In the genomic region with DNA sequence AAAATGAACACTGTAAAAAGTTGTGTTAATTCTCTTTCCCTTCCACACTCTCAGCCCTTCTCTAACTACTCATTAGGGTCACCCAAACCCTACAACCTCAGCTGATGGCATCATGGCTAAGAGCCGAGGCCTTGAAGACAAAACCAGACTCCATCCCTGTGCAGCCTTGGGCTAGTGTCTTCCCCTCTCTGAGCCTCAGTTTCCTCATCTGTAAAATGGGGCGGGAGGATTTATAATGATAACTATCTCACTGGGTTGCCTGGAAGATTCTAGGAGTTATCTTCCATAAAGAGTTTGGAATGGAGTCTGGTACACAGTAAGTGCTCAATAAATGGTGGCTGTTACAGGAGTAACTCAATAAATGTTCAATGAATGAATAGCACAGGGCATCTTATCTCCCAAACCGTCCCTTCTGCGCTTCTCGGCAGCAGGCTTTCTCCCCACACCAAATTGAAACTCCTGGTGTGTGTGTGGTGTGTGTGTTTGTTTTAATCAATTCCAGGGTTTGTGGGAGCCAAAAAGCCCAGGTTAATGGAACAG, we compare ENCODE assay signal across 23 cellular contexts.
DNase-seq lines count a peak whose midpoint lies in the region; ATAC-seq, FAIRE-seq and TF ChIP-seq lines count a peak whose summit lies in the region.
"Had no signal": no experiment of that assay in that cellular context is flagged by ENCODE, and none has a peak within 500 bp of the region (broad histone marks: within the 10 kb centered on the region; RNA-seq: fewer than 3 reads in every experiment).

No MANE protein-coding gene starts in this region.

- H3K4me3 ChIP-seq in HepG2 (replicated peaks in 1 of 3; ENCODE audit: insufficient read depth in 1 of 3, low read depth in 2 of 3, low read length in 3 of 3) (no peak overlapping the region), right lobe of liver (no peak overlapping the region), Caco-2 (ENCODE audit: low read depth, low read length) (no peak overlapping the region), SK-N-MC (peak overlapping the region; percentile 11)
- H3K4me3 ChIP-seq: BLaER1, GM12878, GM23248 had no signal

- ATAC-seq in HepG2 (no peak), right lobe of liver (no peak)
- ATAC-seq: CD8-positive, alpha-beta T cell; GM12878; HCT116 had no signal

- 63% methylated on average over 5 of the region's 5 CpGs for WGBS in HepG2 (ENCODE audit: low lambda C conversion rate)
- WGBS in right lobe of liver (ENCODE audit: insufficient coverage, low coverage, low lambda C conversion rate, missing lambda C conversion rate), result 81% methylated on average over 5 of the region's 5 CpGs

- no peak overlapping the region for H3K4me2 ChIP-seq in HepG2 (ENCODE audit: low read depth, low read length)
- H3K4me2 ChIP-seq: BLaER1 had no signal

- peak overlapping the region; percentile 69 for H3K27ac Mint-ChIP-seq in Caco-2 (ENCODE audit: unreplicated experiment)
- H3K27ac Mint-ChIP-seq in glutamatergic neuron (ENCODE audit: unreplicated experiment), result peak overlapping the region; percentile 69
- H3K27ac Mint-ChIP-seq in activated T-cell treated with anti-CD3 and anti-CD28 coated beads, Interleukin-2, amount 50 U/mL, for 24 hours, result no peak overlapping the region
- H3K27ac Mint-ChIP-seq: CD4-positive, CD25-positive, alpha-beta regulatory T cell; CD8-positive, alpha-beta T cell; H9; HFFc6 had no signal

- H3K9me3 ChIP-seq in HepG2 (ENCODE audit: low read length) (no peaks in the 10 kb centered on the region), right lobe of liver (no peaks in the 10 kb centered on the region), Caco-2 (no peaks in the 10 kb centered on the region), SK-N-MC (ENCODE audit: low read depth, low read length) (no peaks in the 10 kb centered on the region)
- H3K9me3 ChIP-seq: BLaER1 had no signal

- no peak for DNase-seq in HepG2 (ENCODE audit: low spot score)
- no peak for DNase-seq in right lobe of liver
- DNase-seq in Caco-2, result no peak
- no peak for DNase-seq in SK-N-MC (ENCODE audit: low read depth, low spot score)
- DNase-seq in glutamatergic neuron, result no peak
- DNase-seq in HEK293T (ENCODE audit: extremely low spot score), result no peak
- DNase-seq in activated T-cell treated with anti-CD3 and anti-CD28 coated beads, Interleukin-2, amount 50 U/mL, for 24 hours, result no peak
- DNase-seq in activated CD4-positive, alpha-beta T cell treated with anti-CD3 and anti-CD28 coated beads, Interleukin-2, amount 50 U/mL, for 48 hours, result no peak
- DNase-seq: CD4-positive, CD25-positive, alpha-beta regulatory T cell; CD8-positive, alpha-beta T cell; DMS 273 treated with DMSO at 0.1 percent for 48 hours; DMS79; EL; GDM1; GM23248; H9; HFFc6 had no signal

- H3K27me3 Mint-ChIP-seq in Caco-2 (ENCODE audit: insufficient read depth, unreplicated experiment) (no peaks in the 10 kb centered on the region), glutamatergic neuron (ENCODE audit: unreplicated experiment) (peaks cover 10% of the 10 kb centered on the region)
- H3K27me3 Mint-ChIP-seq in activated T-cell treated with anti-CD3 and anti-CD28 coated beads, Interleukin-2, amount 50 U/mL, for 24 hours, result peaks cover 19% of the 10 kb centered on the region

- peaks cover 1 to 23% of the 10 kb centered on the region in 2 experiments; a peak in 4 of 5 replicates for H3K27me3 ChIP-seq in HepG2 (ENCODE audit: control insufficient read depth in 1 of 2, insufficient read depth in 2 of 2, low read length in 2 of 2)
- H3K27me3 ChIP-seq in right lobe of liver, result no peaks in the 10 kb centered on the region
- H3K27me3 ChIP-seq in Caco-2 (replicated peaks; ENCODE audit: control insufficient read depth, insufficient read depth, low read length), result no peaks in the 10 kb centered on the region
- H3K27me3 ChIP-seq: BLaER1 had no signal

- H3K4me1 Mint-ChIP-seq in Caco-2 (ENCODE audit: low read depth, unreplicated experiment), result peaks cover 10% of the 10 kb centered on the region
- peaks cover 33% of the 10 kb centered on the region for H3K4me1 Mint-ChIP-seq in glutamatergic neuron (ENCODE audit: low read depth, unreplicated experiment)
- no peaks in the 10 kb centered on the region for H3K4me1 Mint-ChIP-seq in activated T-cell treated with anti-CD3 and anti-CD28 coated beads, Interleukin-2, amount 50 U/mL, for 24 hours (ENCODE audit: low read depth)
- H3K4me1 Mint-ChIP-seq: CD4-positive, CD25-positive, alpha-beta regulatory T cell had no signal

- no peak overlapping the region for H2AFZ ChIP-seq in HepG2 (ENCODE audit: low read length)
- H2AFZ ChIP-seq: GM23248 had no signal

- H3K27ac ChIP-seq in HepG2 (ENCODE audit: extremely low read length, insufficient read depth, low read length) (no peak overlapping the region), right lobe of liver (no peak overlapping the region), SK-N-MC (no peak overlapping the region)
- H3K27ac ChIP-seq: BLaER1, C4-2B, GM23248 had no signal

- CTCF ChIA-PET in HepG2 (lab: Yijun Ruan, JAX; ENCODE audit: low intra/inter-chr PET ratio, low total read pairs) (no interaction called here), Caco-2 (lab: Charles Lee) (no interaction called here), HEK293T (lab: Yijun Ruan, JAX) (no interaction called here)

- TF ChIP-seq RAD21 in HepG2 (CRISPR knock-in tag; IDR thresholded peaks at IDR 0.05), result no peak

- POLR2A ChIA-PET in HepG2 (lab: Yijun Ruan, JAX) (no interaction called here), Caco-2 (lab: Charles Lee) (no interaction called here), HEK293T (lab: Yijun Ruan, JAX) (no interaction called here)

- TF ChIP-seq POLR2A in HepG2 (IDR thresholded peaks at IDR 0.05; ENCODE audit: insufficient read depth in 1 of 2, low read depth in 2 of 2, low read length in 2 of 2) (no peak), right lobe of liver (IDR thresholded peaks at IDR 0.05) (no peak)

- no peak for FAIRE-seq in HepG2 (lab: Jason Lieb, UNC)
- FAIRE-seq: D721Med, GM12878, GM19239 had no signal

- TF ChIP-seq CTCF in HepG2 (CRISPR knock-in tag; IDR thresholded peaks at IDR 0.05) (no peak), right lobe of liver (IDR thresholded peaks at IDR 0.05) (no peak), Caco-2 (IDR thresholded peaks at IDR 0.05; ENCODE audit: insufficient read depth in 1 of 2, low read depth in 1 of 2, low read length in 1 of 2, severe bottlenecking in 1 of 2, unreplicated experiment in 1 of 2) (no peak), glutamatergic neuron (IDR thresholded peaks at IDR 0.05; ENCODE audit: partially characterized antibody, unreplicated experiment) (no peak)

- peaks cover 32% of the 10 kb centered on the region for H3K4me1 ChIP-seq in HepG2 (ENCODE audit: insufficient read depth, low read length)
- no peaks in the 10 kb centered on the region for H3K4me1 ChIP-seq in right lobe of liver
- H3K4me1 ChIP-seq in Caco-2, result peaks cover 46% of the 10 kb centered on the region

- BruUV-seq in HepG2 (replicated peaks; lab: Mats Ljungman, UMichigan), result no TSS peak
- no TSS peak for BruUV-seq in Caco-2 (replicated peaks; lab: Mats Ljungman, UMichigan)

- TF ChIP-seq EP300 in HepG2 (IDR thresholded peaks at IDR 0.05; ENCODE audit: low read depth in 2 of 2, low read length in 2 of 2) (no peak), HepG2 (CRISPR knock-in tag; IDR thresholded peaks at IDR 0.05; ENCODE audit: borderline replicate concordance) (no peak)

- H3K36me3 Mint-ChIP-seq in Caco-2 (ENCODE audit: insufficient read depth, unreplicated experiment) (no peaks in the 10 kb centered on the region), glutamatergic neuron (ENCODE audit: unreplicated experiment) (no peaks in the 10 kb centered on the region)
- H3K36me3 Mint-ChIP-seq in activated T-cell treated with anti-CD3 and anti-CD28 coated beads, Interleukin-2, amount 50 U/mL, for 24 hours (ENCODE audit: low read depth), result no peaks in the 10 kb centered on the region
- H3K36me3 Mint-ChIP-seq: CD4-positive, CD25-positive, alpha-beta regulatory T cell; CD8-positive, alpha-beta T cell had no signal

- H3K79me2 ChIP-seq in HepG2 (ENCODE audit: insufficient read depth, low read length), result no peaks in the 10 kb centered on the region

- H3K4me3 Mint-ChIP-seq in Caco-2 (ENCODE audit: unreplicated experiment), result no peak overlapping the region
- no peak overlapping the region for H3K4me3 Mint-ChIP-seq in glutamatergic neuron (ENCODE audit: unreplicated experiment)
- H3K4me3 Mint-ChIP-seq in activated T-cell treated with anti-CD3 and anti-CD28 coated beads, Interleukin-2, amount 50 U/mL, for 24 hours, result no peak overlapping the region
- H3K4me3 Mint-ChIP-seq: CD4-positive, CD25-positive, alpha-beta regulatory T cell; CD8-positive, alpha-beta T cell; H9; HFFc6 had no signal

- H3K36me3 ChIP-seq in HepG2 (replicated peaks in 1 of 2; ENCODE audit: control insufficient read depth in 1 of 2, insufficient read depth in 2 of 2, low read length in 2 of 2) (no peaks in the 10 kb centered on the region), right lobe of liver (no peaks in the 10 kb centered on the region), Caco-2 (ENCODE audit: control insufficient read depth, insufficient read depth, low read length) (no peaks in the 10 kb centered on the region), SK-N-MC (ENCODE audit: insufficient read depth, low read length) (no peaks in the 10 kb centered on the region)
- H3K36me3 ChIP-seq: BLaER1 had no signal

- no peak overlapping the region for H3K9ac ChIP-seq in HepG2 (ENCODE audit: insufficient read depth, low read depth, low read length)
- H3K9ac ChIP-seq in SK-N-MC (ENCODE audit: insufficient read length), result no peak overlapping the region
- H3K9ac ChIP-seq: BLaER1, GM23248 had no signal

- no peaks in the 10 kb centered on the region for H4K20me1 ChIP-seq in HepG2 (ENCODE audit: insufficient read depth, low read length)
- H4K20me1 ChIP-seq: BLaER1 had no signal

- H3K9me3 Mint-ChIP-seq in Caco-2 (ENCODE audit: unreplicated experiment) (no peaks in the 10 kb centered on the region), glutamatergic neuron (ENCODE audit: unreplicated experiment) (peaks cover 6% of the 10 kb centered on the region)
- H3K9me3 Mint-ChIP-seq in activated T-cell treated with anti-CD3 and anti-CD28 coated beads, Interleukin-2, amount 50 U/mL, for 24 hours, result no peaks in the 10 kb centered on the region
- H3K9me3 Mint-ChIP-seq: CD8-positive, alpha-beta T cell; H9; HFFc6 had no signal

- intact Hi-C loops in HepG2 (cut with micrococcal nuclease; ENCODE audit: unreplicated experiment), result no loop called here
- intact Hi-C loops in right lobe of liver (cut with DNase I), result no loop called here
- intact Hi-C loops in Caco-2 (cut with micrococcal nuclease; ENCODE audit: unreplicated experiment), result no loop called here

- in situ Hi-C loops in HepG2 (cut with HindIII; ENCODE audit: extremely low pct_ligation_motif_present, low pct_unique_long_range_greater_than_20kb), result no loop called here

TF ChIP-seq in HEK293T, 16 proteins besides CTCF, POLR2A, EP300 and RAD21 (continues in another document):
- TF ChIP-seq ZNF384 (IDR thresholded peaks at IDR 0.05) (no peak), FOXM1 (IDR thresholded peaks at IDR 0.05; ENCODE audit: borderline replicate concordance) (no peak), FOXK2 (IDR thresholded peaks at IDR 0.05) (no peak), SUZ12 (IDR thresholded peaks at IDR 0.05) (no peak), NFRKB (IDR thresholded peaks at IDR 0.05) (no peak), BHLHE40 (IDR thresholded peaks at IDR 0.05; ENCODE audit: borderline replicate concordance) (no peak), SP1 (IDR thresholded peaks at IDR 0.05) (no peak)
